In the genomic region with DNA sequence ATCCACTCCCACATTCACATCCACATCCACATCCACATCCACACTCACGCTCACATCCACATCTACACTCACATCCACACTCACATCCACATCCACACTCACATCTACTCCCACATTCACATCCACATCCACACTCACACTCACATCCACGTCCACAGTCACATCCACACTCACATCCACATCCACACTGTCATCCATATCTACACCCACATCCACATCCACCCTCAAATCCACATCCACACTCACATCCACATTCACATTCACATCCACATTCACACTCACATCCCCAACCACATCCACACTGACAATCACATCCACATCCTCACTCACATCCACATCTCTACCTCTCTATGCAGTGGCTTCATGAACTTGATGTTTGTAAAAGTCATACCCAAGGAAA, we compare ENCODE assay signal across 3 cellular contexts.
TF ChIP-seq lines count a peak whose summit lies in the region.

No MANE protein-coding gene starts in this region.

TF ChIP-seq in GM23338, 12 proteins besides CTCF, POLR2A, EP300 and RAD21:
- TF ChIP-seq NANOG (IDR thresholded peaks at IDR 0.05; ENCODE audit: borderline replicate concordance) = no peak
- TF ChIP-seq CREB1 (CRISPR knock-in tag; IDR thresholded peaks at IDR 0.05; ENCODE audit: low read depth) = no peak
- no peak for TF ChIP-seq EZH2 (IDR thresholded peaks at IDR 0.05; ENCODE audit: low read depth, unreplicated experiment)
- TF ChIP-seq ZNF331 (CRISPR knock-in tag; IDR thresholded peaks at IDR 0.05; ENCODE audit: low read depth) = no peak
- TF ChIP-seq ZNF462 (CRISPR knock-in tag; IDR thresholded peaks at IDR 0.05) = no peak

TF ChIP-seq in HEK293, 187 proteins besides CTCF, POLR2A, EP300 and RAD21:
- no peak for TF ChIP-seq ZNF76 (tag by site-specific recombination; IDR thresholded peaks at IDR 0.05; ENCODE audit: borderline replicate concordance, low read depth)
- TF ChIP-seq ZNF311 (tag by site-specific recombination; IDR thresholded peaks at IDR 0.05; ENCODE audit: borderline replicate concordance) = 0 out of 2 replicates have a peak, but pooled peaks have one; percentile 69

TF ChIP-seq in K562, 482 proteins besides CTCF, POLR2A, EP300 and RAD21:
- TF ChIP-seq, protein P1, sequence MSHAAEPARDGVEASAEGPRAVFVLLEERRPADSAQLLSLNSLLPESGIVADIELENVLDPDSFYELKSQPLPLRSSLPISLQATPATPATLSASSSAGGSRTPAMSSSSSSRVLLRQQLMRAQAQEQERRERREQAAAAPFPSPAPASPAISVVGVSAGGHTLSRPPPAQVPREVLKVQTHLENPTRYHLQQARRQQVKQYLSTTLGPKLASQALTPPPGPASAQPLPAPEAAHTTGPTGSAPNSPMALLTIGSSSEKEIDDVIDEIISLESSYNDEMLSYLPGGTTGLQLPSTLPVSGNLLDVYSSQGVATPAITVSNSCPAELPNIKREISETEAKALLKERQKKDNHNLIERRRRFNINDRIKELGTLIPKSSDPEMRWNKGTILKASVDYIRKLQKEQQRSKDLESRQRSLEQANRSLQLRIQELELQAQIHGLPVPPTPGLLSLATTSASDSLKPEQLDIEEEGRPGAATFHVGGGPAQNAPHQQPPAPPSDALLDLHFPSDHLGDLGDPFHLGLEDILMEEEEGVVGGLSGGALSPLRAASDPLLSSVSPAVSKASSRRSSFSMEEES (CRISPR knock-in tag; IDR thresholded peaks at IDR 0.05) = no peak
- TF ChIP-seq ZNF511 (CRISPR knock-in tag; IDR thresholded peaks at IDR 0.05) (no peak), MCM2 (IDR thresholded peaks at IDR 0.05; ENCODE audit: low read depth) (no peak), STAG1 (CRISPR knock-in tag; IDR thresholded peaks at IDR 0.05; ENCODE audit: borderline replicate concordance) (no peak), CHD4 (IDR thresholded peaks at IDR 0.05; ENCODE audit: insufficient read depth, insufficient replicate concordance, low read depth, low read length, poor library complexity, severe bottlenecking) (no peak), HDAC6 (IDR thresholded peaks at IDR 0.05; ENCODE audit: low read depth, low read length) (no peak), NFRKB (IDR thresholded peaks at IDR 0.05; ENCODE audit: low read depth) (no peak), KLF6 (CRISPR knock-in tag; IDR thresholded peaks at IDR 0.05; ENCODE audit: borderline replicate concordance) (no peak), ZNF766 (CRISPR knock-in tag; conservative IDR thresholded peaks at IDR 0.05) (no peak), NFE2 (IDR thresholded peaks at IDR 0.05; ENCODE audit: low read depth) (no peak), ELF4 (CRISPR knock-in tag; IDR thresholded peaks at IDR 0.05) (peak; percentile 68)
- TF ChIP-seq, protein P2, sequence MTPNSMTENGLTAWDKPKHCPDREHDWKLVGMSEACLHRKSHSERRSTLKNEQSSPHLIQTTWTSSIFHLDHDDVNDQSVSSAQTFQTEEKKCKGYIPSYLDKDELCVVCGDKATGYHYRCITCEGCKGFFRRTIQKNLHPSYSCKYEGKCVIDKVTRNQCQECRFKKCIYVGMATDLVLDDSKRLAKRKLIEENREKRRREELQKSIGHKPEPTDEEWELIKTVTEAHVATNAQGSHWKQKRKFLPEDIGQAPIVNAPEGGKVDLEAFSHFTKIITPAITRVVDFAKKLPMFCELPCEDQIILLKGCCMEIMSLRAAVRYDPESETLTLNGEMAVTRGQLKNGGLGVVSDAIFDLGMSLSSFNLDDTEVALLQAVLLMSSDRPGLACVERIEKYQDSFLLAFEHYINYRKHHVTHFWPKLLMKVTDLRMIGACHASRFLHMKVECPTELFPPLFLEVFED (CRISPR knock-in tag; conservative IDR thresholded peaks at IDR 0.05) = 0 out of 2 replicates have a peak, but pooled peaks have one; percentile 30
TF ChIP-seq in K562: peak in this region for 2.
